In genomic region chr2:45373534-45373933, GRCh38 we compare ENCODE assay signal across 1 cellular context.
TF ChIP-seq lines count a peak whose summit lies in the region.

No MANE protein-coding gene starts in this region.

TF ChIP-seq in HepG2, 621 proteins besides CTCF, POLR2A, EP300 and RAD21 (continued from another document and continues in another):
- TF ChIP-seq ETS1 (CRISPR knock-in tag; IDR thresholded peaks at IDR 0.05) (no peak), CAMTA2 (CRISPR knock-in tag; IDR thresholded peaks at IDR 0.05; ENCODE audit: borderline replicate concordance) (no peak), ELK4 (CRISPR knock-in tag; IDR thresholded peaks at IDR 0.05; ENCODE audit: borderline replicate concordance) (no peak), ZNF556 (CRISPR knock-in tag; IDR thresholded peaks at IDR 0.05; ENCODE audit: borderline replicate concordance) (no peak), RFX5 (IDR thresholded peaks at IDR 0.05; ENCODE audit: low read depth, low read length) (no peak), ZNF773 (CRISPR knock-in tag; IDR thresholded peaks at IDR 0.05; ENCODE audit: borderline replicate concordance) (no peak), ZNF337 (CRISPR knock-in tag; IDR thresholded peaks at IDR 0.05; ENCODE audit: borderline replicate concordance, low read depth) (no peak), TCF7L2 (IDR thresholded peaks at IDR 0.05; ENCODE audit: low read depth, low read length) (peak; percentile 58; the same call in 1 of the 2 replicates), ZSCAN12 (CRISPR knock-in tag; IDR thresholded peaks at IDR 0.05) (no peak), ZNF816 (CRISPR knock-in tag; IDR thresholded peaks at IDR 0.05; ENCODE audit: borderline replicate concordance) (no peak), KLF16 (CRISPR knock-in tag; IDR thresholded peaks at IDR 0.05) (peak in 1 of 2 experiments; percentile 64; a peak in 1 of 4 replicates), BRCA1 (CRISPR knock-in tag; IDR thresholded peaks at IDR 0.05) (no peak), ZBTB34 (CRISPR knock-in tag; IDR thresholded peaks at IDR 0.05) (peak; percentile 47; the same call in 1 of the 2 replicates), MXD1 (CRISPR knock-in tag; IDR thresholded peaks at IDR 0.05) (no peak), NCOA1 (CRISPR knock-in tag; IDR thresholded peaks at IDR 0.05) (no peak), ZNF549 (CRISPR knock-in tag; IDR thresholded peaks at IDR 0.05) (no peak), TFAP4 (IDR thresholded peaks at IDR 0.05; ENCODE audit: borderline replicate concordance, low read depth) (peak; percentile 85), HIC2 (CRISPR knock-in tag; IDR thresholded peaks at IDR 0.05; ENCODE audit: low read depth) (no peak), ATM (IDR thresholded peaks at IDR 0.05; ENCODE audit: borderline replicate concordance) (no peak), SP140L (CRISPR knock-in tag; IDR thresholded peaks at IDR 0.05; ENCODE audit: borderline replicate concordance) (no peak), HMG20B (CRISPR knock-in tag; conservative IDR thresholded peaks at IDR 0.05) (peak; percentile 90; the same call in 1 of the 2 replicates), GATA4 (IDR thresholded peaks at IDR 0.05; ENCODE audit: borderline replicate concordance, low read depth) (no peak), ZNF329 (CRISPR knock-in tag; IDR thresholded peaks at IDR 0.05; ENCODE audit: low read depth) (no peak), TMF1 (CRISPR knock-in tag; IDR thresholded peaks at IDR 0.05; ENCODE audit: low read depth) (no peak), ZNF44 (CRISPR knock-in tag; IDR thresholded peaks at IDR 0.05) (no peak), REXO4 (CRISPR knock-in tag; IDR thresholded peaks at IDR 0.05; ENCODE audit: borderline replicate concordance) (no peak), SNRNP70 (IDR thresholded peaks at IDR 0.05; ENCODE audit: low read depth, low read length) (no peak), PRPF4 (IDR thresholded peaks at IDR 0.05; ENCODE audit: low read depth, low read length, poor library complexity, severe bottlenecking) (no peak), BCL3 (CRISPR knock-in tag; IDR thresholded peaks at IDR 0.05) (no peak), NFYB (CRISPR knock-in tag; IDR thresholded peaks at IDR 0.05) (no peak), CHD4 (IDR thresholded peaks at IDR 0.05; ENCODE audit: borderline replicate concordance, low read length) (no peak), ZNF235 (CRISPR knock-in tag; IDR thresholded peaks at IDR 0.05; ENCODE audit: borderline replicate concordance) (no peak), ZNF598 (CRISPR knock-in tag; IDR thresholded peaks at IDR 0.05; ENCODE audit: borderline replicate concordance) (no peak), TBP (CRISPR knock-in tag; IDR thresholded peaks at IDR 0.05) (no peak), LCORL (IDR thresholded peaks at IDR 0.05) (peak; percentile 29; the same call in 1 of the 2 replicates), LCORL (CRISPR knock-in tag; IDR thresholded peaks at IDR 0.05) (peak; percentile 63; the same call in 1 of the 2 replicates), MNT (IDR thresholded peaks at IDR 0.05) (no peak), CBX1 (IDR thresholded peaks at IDR 0.05; ENCODE audit: low read depth) (no peak), HNRNPLL (IDR thresholded peaks at IDR 0.05; ENCODE audit: low read depth, low read length, poor library complexity, severe bottlenecking) (no peak), ZKSCAN5 (CRISPR knock-in tag; IDR thresholded peaks at IDR 0.05) (no peak), ZNF710 (CRISPR knock-in tag; IDR thresholded peaks at IDR 0.05; ENCODE audit: borderline replicate concordance) (peak; percentile 72; the same call in 1 of the 2 replicates), ZNF20 (CRISPR knock-in tag; IDR thresholded peaks at IDR 0.05) (no peak), ZNF350 (CRISPR knock-in tag; IDR thresholded peaks at IDR 0.05; ENCODE audit: borderline replicate concordance, low read depth) (no peak), GZF1 (CRISPR knock-in tag; IDR thresholded peaks at IDR 0.05) (no peak), ZNF281 (CRISPR knock-in tag; IDR thresholded peaks at IDR 0.05; ENCODE audit: borderline replicate concordance) (no peak), ARID5B (CRISPR knock-in tag; IDR thresholded peaks at IDR 0.05) (peak; percentile 99), DNMT1 (CRISPR knock-in tag; IDR thresholded peaks at IDR 0.05) (no peak), CC2D1A (CRISPR knock-in tag; IDR thresholded peaks at IDR 0.05) (no peak)
